In genomic region chr12:107436376-107436775, GRCh38 we compare ENCODE assay signal across 16 cellular contexts.
DNase-seq lines count a peak whose midpoint lies in the region; ATAC-seq, FAIRE-seq and TF ChIP-seq lines count a peak whose summit lies in the region.
"Had no signal": no experiment of that assay in that cellular context is flagged by ENCODE, and none has a peak within 500 bp of the region (broad histone marks: within the 10 kb centered on the region; RNA-seq: fewer than 3 reads in every experiment).

No MANE protein-coding gene starts in this region.

- in situ Hi-C loops in ACHN (cut with HindIII; ENCODE audit: low pct_ligation_motif_present, low pct_unique_long_range_greater_than_20kb, low sequenced_read_pairs) = no loop called here
- in situ Hi-C loops in mammary epithelial cell (cut with MboI; ENCODE audit: low sequenced_read_pairs in 2 of 2) = no loop called here

- peaks cover 9% of the 10 kb centered on the region for H3K79me2 ChIP-seq in mammary epithelial cell (ENCODE audit: insufficient read depth, low read length)

- peak overlapping the region; percentile 36 for H2AFZ ChIP-seq in mammary epithelial cell (ENCODE audit: low read depth, low read length)

- no peaks in the 10 kb centered on the region for H3K9me3 ChIP-seq in mammary epithelial cell (replicated peaks; ENCODE audit: insufficient read depth, low read length)
- no peaks in the 10 kb centered on the region for H3K9me3 ChIP-seq in iPS DF 6.9 (ENCODE audit: control insufficient read depth, insufficient read depth, low read length)
- H3K9me3 ChIP-seq: left ventricle myocardium inferior, uterus had no signal

- H3K9ac ChIP-seq in mammary epithelial cell (ENCODE audit: insufficient read depth, low read length) = no peak overlapping the region

- no peak for ATAC-seq in HG02798 (IDR thresholded peaks at IDR 0.05; ENCODE audit: poor library complexity, unreplicated experiment)

- CTCF ChIA-PET in mammary epithelial cell (lab: Charles Lee; ENCODE audit: low non-redundant PET) = interaction anchor here (0.6 kb wide), 1 partner anchor 332 kb away, joined by 3 read pairs; no protein-coding TSS in a partner anchor

- H4K20me1 ChIP-seq in mammary epithelial cell (ENCODE audit: insufficient read depth, low read length) = no peaks in the 10 kb centered on the region

- FAIRE-seq in GM19239 (lab: Jason Lieb, UNC) = no peak
- FAIRE-seq: endometrium had no signal

- dilution Hi-C loops in mammary epithelial cell (cut with HindIII; ENCODE audit: low sequenced_read_pairs) = loop anchor here (5.0 kb wide), 1 partner anchor 64 kb away; no protein-coding TSS in a partner anchor

- BruUV-seq in mammary epithelial cell (replicated peaks; lab: Mats Ljungman, UMichigan) = no TSS peak

- intact Hi-C loops in mammary epithelial cell (cut with micrococcal nuclease) = loop anchor here (1.0 to 2.0 kb wide), 2 partner anchors 32 to 79 kb away; no protein-coding TSS in a partner anchor

- whole genome bisulfite sequencing in mammary epithelial cell (ENCODE audit: low coverage, missing lambda C conversion rate) = 0% methylated on average over 4 of the region's 5 CpGs
- no CpG with 5 or more reads among the region's 5 CpGs for WGBS in iPS DF 6.9 (ENCODE audit: insufficient coverage, insufficient read length)

- H3K27me3 ChIP-seq in mammary epithelial cell (ENCODE audit: insufficient read depth, low read length) (no peaks in the 10 kb centered on the region), iPS DF 6.9 (ENCODE audit: control insufficient read depth, insufficient read depth, low read length) (no peaks in the 10 kb centered on the region)
- H3K27me3 ChIP-seq: uterus had no signal

- no peaks in the 10 kb centered on the region for H3K36me3 ChIP-seq in mammary epithelial cell (ENCODE audit: insufficient read depth, low read length)
- H3K36me3 ChIP-seq in iPS DF 6.9 (ENCODE audit: control insufficient read depth, insufficient read depth, low read length) = no peaks in the 10 kb centered on the region; the same call in 1 of the 2 replicates
- H3K36me3 ChIP-seq: left ventricle myocardium inferior, uterus had no signal

- H3K27ac ChIP-seq in mammary epithelial cell (ENCODE audit: insufficient read depth, low read depth, low read length) = peak overlapping the region; percentile 37
- H3K27ac ChIP-seq in iPS DF 6.9 (ENCODE audit: low read length) = no peak overlapping the region
- H3K27ac ChIP-seq: left ventricle myocardium inferior, uterus had no signal

- H3K4me3 ChIP-seq in mammary epithelial cell (replicated peaks in 1 of 3; ENCODE audit: insufficient read depth in 1 of 3, low read depth in 2 of 3, low read length in 3 of 3) (no peak overlapping the region), iPS DF 6.9 (ENCODE audit: low read length) (no peak overlapping the region)
- H3K4me3 ChIP-seq: left ventricle myocardium inferior, uterus had no signal

- DNase-seq in ACHN (peak; percentile 33), HS-5 (ENCODE audit: low read depth) (peak; percentile 43), mammary epithelial cell (peak; percentile 89), iPS DF 6.9 (ENCODE audit: low read depth, low spot score) (peak; percentile 20), GM19239 (ENCODE audit: insufficient read length, low spot score) (no peak), DMS 273 treated with DMSO at 0.1 percent for 48 hours (lab: John Stamatoyannopoulos, UW) (no peak)
- no peak for DNase-seq in stimulated activated CD4-positive, alpha-beta T cell treated with anti-CD3 and anti-CD28 coated beads, Interleukin-12 subunit alpha, Interleukin-12 subunit beta, amount 100 ng/mL, for 4 hours
- DNase-seq: activated CD8-positive, alpha-beta memory T cell treated with anti-CD3 and anti-CD28 coated beads, Interleukin-2, amount 50 U/mL, for 4 hours; AML-193; amniotic stem cell; DND-41; left ventricle myocardium inferior; NCI-H446; uterus had no signal

- H3K4me2 ChIP-seq in mammary epithelial cell (ENCODE audit: insufficient read depth, low read depth, low read length) = peak overlapping the region; percentile 26

- TF ChIP-seq CTCF in mammary epithelial cell (conservative IDR thresholded peaks at IDR 0.05 in 1 of 2, IDR thresholded peaks at IDR 0.05 in 1 of 2; ENCODE audit: extremely low read depth in 1 of 2, insufficient read depth in 1 of 2, low read depth in 1 of 2, low read length in 2 of 2) = no peak

- H3K4me1 ChIP-seq in mammary epithelial cell (ENCODE audit: insufficient read depth, low read length) (peaks cover 34% of the 10 kb centered on the region), iPS DF 6.9 (ENCODE audit: control insufficient read depth, insufficient read depth, low read length) (peaks cover 5% of the 10 kb centered on the region)
- H3K4me1 ChIP-seq: left ventricle myocardium inferior, uterus had no signal

Comparison
In these comparisons a context has a peak if more than half of its experiments do, and no peak if none do; other contexts are left out.
1. DNase-seq: peak in ACHN (single experiment), HS-5 (single experiment), mammary epithelial cell (single experiment) and iPS DF 6.9 (single experiment); none in GM19239 (single experiment), DMS 273 treated with DMSO at 0.1 percent for 48 hours (single experiment) and stimulated activated CD4-positive, alpha-beta T cell treated with anti-CD3 and anti-CD28 coated beads, Interleukin-12 subunit alpha, Interleukin-12 subunit beta, amount 100 ng/mL, for 4 hours (single experiment).